Comparison of ENCODE assay signal across 9 cellular contexts in genomic region chr15:51267047-51267713, GRCh38.
A peak's percentile ranks its signal among the peaks of the same experiment; 100 is the strongest.
DNase-seq lines count a peak whose midpoint lies in the region; TF ChIP-seq lines count a peak whose summit lies in the region.
"Had no signal": no experiment of that assay in that cellular context is flagged by ENCODE, and none has a peak within 500 bp of the region (broad histone marks: within the 10 kb centered on the region; RNA-seq: fewer than 3 reads in every experiment).

No MANE protein-coding gene starts in this region.

- H3K4me3 ChIP-seq in A673 (ENCODE audit: low read depth, low read length, poor library complexity, severe bottlenecking) (peak overlapping the region; percentile 39), fibroblast of lung (replicated peaks in 1 of 4; ENCODE audit: control extremely low read depth in 1 of 4, insufficient read depth in 1 of 4, low read depth in 3 of 4, low read length in 4 of 4) (peak overlapping the region; percentile 44 to 58 (median 50))

- peak overlapping the region; percentile 20 for H3K9ac ChIP-seq in fibroblast of lung (ENCODE audit: insufficient read depth, low read length)

- BruUV-seq in A673 (replicated peaks; lab: Mats Ljungman, UMichigan): no TSS peak

- H3K4me1 ChIP-seq in A673 (ENCODE audit: insufficient read depth, low read length, poor library complexity, severe bottlenecking) (peaks cover 8% of the 10 kb centered on the region), fibroblast of lung (ENCODE audit: control insufficient read depth, extremely low read depth, insufficient read depth, low read length) (no peaks in the 10 kb centered on the region)

- no peaks in the 10 kb centered on the region for H3K79me2 ChIP-seq in fibroblast of lung (ENCODE audit: control insufficient read depth, insufficient read depth, low read length)

- intact Hi-C loops in A673 (cut with micrococcal nuclease; ENCODE audit: unreplicated experiment): no loop called here

- H2AFZ ChIP-seq in fibroblast of lung (ENCODE audit: low read length): peak overlapping the region; percentile 48

- TF ChIP-seq CTCF in A673 (conservative IDR thresholded peaks at IDR 0.05; ENCODE audit: low read depth, low read length) (no peak), fibroblast of lung (conservative IDR thresholded peaks at IDR 0.05 in 1 of 2, IDR thresholded peaks at IDR 0.05 in 1 of 2; ENCODE audit: low read depth in 1 of 2, low read length in 2 of 2) (no peak), RWPE1 (conservative IDR thresholded peaks at IDR 0.05; ENCODE audit: low read depth) (no peak)

- H3K36me3 ChIP-seq in A673 (ENCODE audit: insufficient read depth, low read length, poor library complexity, severe bottlenecking): no peaks in the 10 kb centered on the region
- no peaks in the 10 kb centered on the region for H3K36me3 ChIP-seq in fibroblast of lung (ENCODE audit: control insufficient read depth, insufficient read depth, low read length)

- peak; percentile 9 for DNase-seq in A673 (ENCODE audit: low spot score)
- peak; percentile 26 for DNase-seq in M059J (ENCODE audit: low read depth)
- DNase-seq in fibroblast of lung (ENCODE audit: low read depth in 2 of 2): peak in 1 of 2 donors; percentile 32
- DNase-seq in myocyte (ENCODE audit: low read depth): peak; percentile 63
- no peak for DNase-seq in HuH-7 (ENCODE audit: low spot score)
- DNase-seq in NCI-H2227 (lab: John Stamatoyannopoulos, UW; ENCODE audit: unreplicated experiment): no peak
- DNase-seq in RWPE1 (ENCODE audit: low spot score): no peak
- DNase-seq in stimulated activated naive CD4-positive, alpha-beta T cell treated with Interleukin-2 at 50 U/mL for 16 hours (lab: John Stamatoyannopoulos, UW): no peak
- DNase-seq: DMS79 treated with DMSO at 0.1 percent for 48 hours had no signal

- H4K20me1 ChIP-seq in fibroblast of lung (ENCODE audit: control insufficient read depth, extremely low read depth, insufficient read depth, low read length): peaks cover 1% of the 10 kb centered on the region

- H3K9me3 ChIP-seq in A673 (ENCODE audit: low read depth, low read length, poor library complexity, severe bottlenecking) (no peaks in the 10 kb centered on the region), fibroblast of lung (ENCODE audit: control insufficient read depth, insufficient read depth, low read depth, low read length) (no peaks in the 10 kb centered on the region)

- no peak overlapping the region for H3K27ac ChIP-seq in A673 (ENCODE audit: low read depth, low read length, poor library complexity, severe bottlenecking)
- H3K27ac ChIP-seq in fibroblast of lung (ENCODE audit: insufficient read depth, low read length): no peak overlapping the region
- H3K27ac ChIP-seq in RWPE1: no peak overlapping the region

- H3K27me3 ChIP-seq in A673 (replicated peaks; ENCODE audit: insufficient read depth, low read depth, low read length, poor library complexity) (peaks cover 56% of the 10 kb centered on the region), fibroblast of lung (ENCODE audit: control insufficient read depth, insufficient read depth, low read length) (peaks cover 28% of the 10 kb centered on the region)

- peak overlapping the region; percentile 96 for H3K4me2 ChIP-seq in fibroblast of lung (ENCODE audit: extremely low read depth, insufficient read depth, low read length)

- POLR2A ChIA-PET in A673 (lab: Charles Lee; ENCODE audit: low non-redundant PET) (no interaction called here), RWPE1 (lab: Yijun Ruan, JAX; ENCODE audit: low non-redundant PET) (no interaction called here)

- CTCF ChIA-PET in A673 (lab: Charles Lee) (interaction anchor here (1.4 kb wide), 1 partner anchor 104 kb away, joined by 3 read pairs; no protein-coding TSS in a partner anchor), RWPE1 (lab: Yijun Ruan, JAX) (interaction anchor here (1.1 kb wide), 1 partner anchor 27 kb away, joined by 3 read pairs; no protein-coding TSS in a partner anchor)

Comparison
In these comparisons a context has a peak if more than half of its experiments do, and no peak if none do; other contexts are left out.
1. DNase-seq: peak in A673 (single experiment), M059J (single experiment) and myocyte (single experiment); none in HuH-7 (single experiment), NCI-H2227 (single experiment), RWPE1 (single experiment) and stimulated activated naive CD4-positive, alpha-beta T cell treated with Interleukin-2 at 50 U/mL for 16 hours (single experiment).